Comparison of ENCODE assay signal across 28 cellular contexts in genomic region chrX:16290997-16291396, GRCh38.
"Had no signal": no experiment of that assay in that cellular context is flagged by ENCODE, and none has a peak within 500 bp of the region (broad histone marks: within the 10 kb centered on the region; RNA-seq: fewer than 3 reads in every experiment).

No MANE protein-coding gene starts in this region.

- H3K9me3 Mint-ChIP-seq: stimulated activated naive B cell treated with anti-CD40 and anti-IgM and Interleukin-4, amounts not matched to agents 10 μg/mL and 1 μg/mL and 100 μg/mL, for 72 hours; type B pancreatic cell had no signal

- H3K27ac Mint-ChIP-seq: stimulated activated effector memory CD8-positive, alpha-beta T cell treated with anti-CD3 and anti-CD28 coated beads, Interleukin-12 subunit alpha, Interleukin-12 subunit beta, amount 100 ng/mL, for 72 hours; stimulated activated naive B cell treated with anti-CD40 and anti-IgM and Interleukin-4, amounts not matched to agents 10 μg/mL and 1 μg/mL and 100 μg/mL, for 72 hours; stimulated activated naive CD8-positive, alpha-beta T cell treated with anti-CD3 and anti-CD28 coated beads, Interleukin-15, amount 100 ng/mL, for 72 hours; stimulated activated naive CD8-positive, alpha-beta T cell treated with anti-CD3 and anti-CD28 coated beads, Interleukin-15, Interleukin-2, amounts not matched to agents 100 ng/mL and 50 ng/mL, for 24 hours; type B pancreatic cell had no signal

- ATAC-seq: stimulated activated effector memory CD8-positive, alpha-beta T cell treated with anti-CD3 and anti-CD28 coated beads, Interleukin-12 subunit alpha, Interleukin-12 subunit beta, amount 100 ng/mL, for 72 hours; stimulated activated naive B cell treated with anti-CD40 and anti-IgM and Interleukin-4, amounts not matched to agents 10 μg/mL and 1 μg/mL and 100 μg/mL, for 72 hours; stimulated activated naive CD8-positive, alpha-beta T cell treated with anti-CD3 and anti-CD28 coated beads, Interleukin-15, amount 100 ng/mL, for 72 hours; stimulated activated naive CD8-positive, alpha-beta T cell treated with anti-CD3 and anti-CD28 coated beads, Interleukin-15, Interleukin-2, amounts not matched to agents 100 U/mL and 50 U/mL, for 24 hours; upper lobe of right lung had no signal

- H3K36me3 ChIP-seq: stomach, suprapubic skin, thoracic aorta, thyroid gland, tibial artery, tibial nerve, transverse colon, upper lobe of left lung, upper lobe of right lung, uterus, vagina had no signal

- H3K4me1 ChIP-seq: stomach, suprapubic skin, testis, thyroid gland, tibial artery, tibial nerve, transverse colon, upper lobe of left lung, upper lobe of right lung, uterus, vagina had no signal

- H3K27me3 Mint-ChIP-seq: type B pancreatic cell had no signal

- H3K27ac ChIP-seq: stomach, suprapubic skin, testis, thoracic aorta, thyroid gland, tibial artery, tibial nerve, transverse colon, upper lobe of left lung, upper lobe of right lung, uterus, vagina had no signal

- H3K36me3 Mint-ChIP-seq: stimulated activated effector memory CD8-positive, alpha-beta T cell treated with anti-CD3 and anti-CD28 coated beads, Interleukin-12 subunit alpha, Interleukin-12 subunit beta, amount 100 ng/mL, for 72 hours; stimulated activated naive B cell treated with anti-CD40 and anti-IgM and Interleukin-4, amounts not matched to agents 10 μg/mL and 1 μg/mL and 100 μg/mL, for 72 hours; type B pancreatic cell had no signal

- H3K4me3 Mint-ChIP-seq: stimulated activated effector memory CD8-positive, alpha-beta T cell treated with anti-CD3 and anti-CD28 coated beads, Interleukin-12 subunit alpha, Interleukin-12 subunit beta, amount 100 ng/mL, for 72 hours; stimulated activated naive B cell treated with anti-CD40 and anti-IgM and Interleukin-4, amounts not matched to agents 10 μg/mL and 1 μg/mL and 100 μg/mL, for 72 hours; stimulated activated naive CD8-positive, alpha-beta T cell treated with anti-CD3 and anti-CD28 coated beads, Interleukin-15, amount 100 ng/mL, for 72 hours; stimulated activated naive CD8-positive, alpha-beta T cell treated with anti-CD3 and anti-CD28 coated beads, Interleukin-15, Interleukin-2, amounts not matched to agents 100 ng/mL and 50 ng/mL, for 24 hours; type B pancreatic cell had no signal

- DNase-seq: stimulated activated CD4-positive, alpha-beta T cell treated with anti-CD3 and anti-CD28 coated beads, Interleukin-2, amount 100 ng/mL, for 24 hours; stimulated activated CD4-positive, alpha-beta T cell treated with anti-CD3 and anti-CD28 coated beads, Interleukin-2, amount 100 ng/mL, for 48 hours; stimulated activated CD4-positive, alpha-beta T cell treated with anti-CD3 and anti-CD28 coated beads, Interleukin-4, amount 100 ng/mL, for 1 hour; stimulated activated CD4-positive, alpha-beta T cell treated with anti-CD3 and anti-CD28 coated beads, Interleukin-4, amount 100 ng/mL, for 24 hours; stimulated activated CD4-positive, alpha-beta T cell treated with anti-CD3 and anti-CD28 coated beads, Interleukin-4, amount 100 ng/mL, for 4 hours; stimulated activated naive B cell treated with anti-CD40 and anti-IgM and Interleukin-4, amounts not matched to agents 10 μg/mL and 1 μg/mL and 100 μg/mL, for 72 hours; stimulated activated naive CD4-positive, alpha-beta T cell; stimulated activated naive CD4-positive, alpha-beta T cell treated with Interleukin-2 at 50 U/mL for 16 hours; stimulated activated naive CD8-positive, alpha-beta T cell treated with anti-CD3 and anti-CD28 coated beads, Interleukin-15, amount 100 ng/mL, for 72 hours; stimulated activated naive CD8-positive, alpha-beta T cell treated with anti-CD3 and anti-CD28 coated beads, Interleukin-15, Interleukin-2, amounts not matched to agents 100 U/mL and 50 U/mL, for 24 hours; stomach; substantia nigra; testis; thyroid gland; tibial artery; transverse colon; trophoblast cell; upper lobe of left lung; upper lobe of right lung; uterus had no signal

- H3K4me1 Mint-ChIP-seq: stimulated activated effector memory CD8-positive, alpha-beta T cell treated with anti-CD3 and anti-CD28 coated beads, Interleukin-12 subunit alpha, Interleukin-12 subunit beta, amount 100 ng/mL, for 72 hours; stimulated activated naive B cell treated with anti-CD40 and anti-IgM and Interleukin-4, amounts not matched to agents 10 μg/mL and 1 μg/mL and 100 μg/mL, for 72 hours; stimulated activated naive CD8-positive, alpha-beta T cell treated with anti-CD3 and anti-CD28 coated beads, Interleukin-15, amount 100 ng/mL, for 72 hours had no signal

- H3K4me3 ChIP-seq: stomach, suprapubic skin, testis, thoracic aorta, thyroid gland, tibial artery, tibial nerve, transverse colon, upper lobe of left lung, upper lobe of right lung, uterus, vagina had no signal

- FAIRE-seq: urothelium cell line had no signal

- H3K27me3 ChIP-seq: suprapubic skin, testis, thyroid gland, tibial artery, tibial nerve, transverse colon, upper lobe of left lung, upper lobe of right lung, uterus, vagina had no signal

- H3K9me3 ChIP-seq: stomach, suprapubic skin, testis, thoracic aorta, thyroid gland, tibial artery, tibial nerve, transverse colon, upper lobe of left lung, upper lobe of right lung, uterus, vagina had no signal
